In the genomic region with DNA sequence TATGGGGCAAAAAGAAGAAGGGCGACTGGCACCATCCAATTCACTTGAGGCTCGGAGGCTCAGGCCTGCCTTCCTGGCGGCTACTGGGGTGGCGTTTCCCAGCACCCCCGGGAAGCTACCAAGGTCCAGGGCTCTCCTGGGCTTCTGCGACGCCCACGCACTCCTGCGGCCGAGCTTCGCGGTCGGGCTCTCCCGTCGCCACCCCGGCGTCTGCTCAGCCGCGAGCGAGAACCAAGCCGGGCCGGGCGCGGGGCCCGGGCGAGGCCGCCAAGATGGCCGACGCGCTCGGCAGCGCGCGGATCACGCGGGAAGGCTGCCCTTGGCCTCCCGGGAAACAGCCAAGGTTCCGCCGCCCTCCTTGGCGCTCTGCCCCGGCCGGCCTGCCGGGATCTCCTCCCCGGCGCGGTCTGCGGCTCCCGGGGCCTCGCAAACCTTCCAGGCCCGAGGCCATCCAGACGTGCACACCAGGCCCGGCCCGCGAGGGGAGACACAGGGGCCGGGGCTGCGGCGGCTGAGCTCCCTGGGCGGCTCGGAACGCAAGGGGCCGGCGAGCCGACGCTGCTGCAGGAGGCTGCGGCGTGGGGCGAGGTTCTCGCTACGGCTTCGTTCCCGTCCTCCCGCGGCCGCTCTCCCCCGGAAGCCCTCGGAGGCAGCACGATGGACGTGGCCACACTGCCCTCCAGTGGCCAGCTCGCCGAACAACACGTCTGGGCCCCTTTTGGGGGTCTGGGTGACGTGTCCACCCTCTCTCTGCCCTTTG, we compare ENCODE assay signal across 8 cellular contexts. TPM values are rescaled to one million over a fixed set of nuclear protein-coding genes. Genes with fewer than 3 reads are reported as not detected.
DNase-seq lines count a peak whose midpoint lies in the region; ATAC-seq and TF ChIP-seq lines count a peak whose summit lies in the region.

No MANE protein-coding gene starts in this region.

- peak overlapping the region; percentile 76 for H2BK15ac ChIP-seq in neuronal stem cell (ENCODE audit: low read length)

- no peaks in the 10 kb centered on the region for H3K79me1 ChIP-seq in neuronal stem cell (ENCODE audit: low read depth, low read length)

- H3K4ac ChIP-seq in neuronal stem cell (ENCODE audit: low read length) = no peak overlapping the region

- H3K9me3 ChIP-seq in neuronal stem cell (replicated peaks in 1 of 2; ENCODE audit: control insufficient read depth in 2 of 2, insufficient read depth in 1 of 2, low read depth in 1 of 2, low read length in 2 of 2) = no peaks in the 10 kb centered on the region
- no peaks in the 10 kb centered on the region for H3K9me3 ChIP-seq in subcutaneous abdominal adipose tissue (ENCODE audit: control insufficient read depth in 5 of 5, low read length in 5 of 5)

- H3K27ac ChIP-seq in foreskin keratinocyte (peak overlapping the region; percentile 91), neuronal stem cell (replicated peaks; ENCODE audit: low read length) (peak overlapping the region; percentile 74), subcutaneous abdominal adipose tissue (ENCODE audit: low read depth, low read length) (peak overlapping the region; percentile 97)

- peak overlapping the region; percentile 98 for H2AK5ac ChIP-seq in neuronal stem cell (ENCODE audit: low read depth, low read length)

- WGBS in neuronal stem cell (ENCODE audit: extremely low coverage in 2 of 2, insufficient read length in 2 of 2, insufficient replicate concordance in 1 of 2), 2 donors = no CpG with 5 or more reads among the region's 82 CpGs

- peaks cover 10% of the 10 kb centered on the region for H3K4me1 ChIP-seq in foreskin keratinocyte
- peaks cover 15 to 33% of the 10 kb centered on the region in 2 donors for H3K4me1 ChIP-seq in neuronal stem cell (ENCODE audit: control insufficient read depth in 2 of 2, insufficient read depth in 1 of 2, low read depth in 1 of 2, low read length in 2 of 2)
- peaks cover 5 to 55% (median 42%) of the 10 kb centered on the region in 5 donors for H3K4me1 ChIP-seq in subcutaneous abdominal adipose tissue (ENCODE audit: control insufficient read depth in 5 of 5, insufficient read depth in 5 of 5, low read length in 5 of 5)

- peak overlapping the region; percentile 91 for H2AFZ ChIP-seq in neuronal stem cell (ENCODE audit: low read length)

- no peak overlapping the region for H4K8ac ChIP-seq in neuronal stem cell (ENCODE audit: low read depth, low read length)

- H3K4me3 ChIP-seq in LNCaP clone FGC (ENCODE audit: low read depth, low read length) (peak overlapping the region; percentile 44), neuronal stem cell (ENCODE audit: low read length in 2 of 2) (peak overlapping the region in 1 of 2 donors; percentile 28), subcutaneous abdominal adipose tissue (ENCODE audit: low read depth in 1 of 5, low read length in 5 of 5) (peak overlapping the region; percentile 43 to 69 (median 60))

- peak overlapping the region; percentile 72 for H3K4me2 ChIP-seq in neuronal stem cell (ENCODE audit: insufficient read depth, low read length, poor library complexity, severe bottlenecking)

- H3K27me3 ChIP-seq in foreskin keratinocyte (no peaks in the 10 kb centered on the region), neuronal stem cell (ENCODE audit: control insufficient read depth in 3 of 3, insufficient read depth in 3 of 3, low read depth in 1 of 3, low read length in 3 of 3) (no peaks in the 10 kb centered on the region), subcutaneous abdominal adipose tissue (ENCODE audit: control insufficient read depth in 5 of 5, insufficient read depth in 4 of 5, low read length in 5 of 5) (no peaks in the 10 kb centered on the region)

- H3K14ac ChIP-seq in neuronal stem cell (ENCODE audit: low read length) = peak overlapping the region; percentile 94

- peak; percentile 97 for TF ChIP-seq CTCF in LNCaP clone FGC (IDR thresholded peaks at IDR 0.05; ENCODE audit: control insufficient read depth, extremely low read depth, insufficient read depth)
- TF ChIP-seq CTCF in foreskin keratinocyte (conservative IDR thresholded peaks at IDR 0.05) = peak; percentile 98

- H3K36me3 ChIP-seq in neuronal stem cell (replicated peaks in 1 of 2; ENCODE audit: control insufficient read depth in 2 of 2, insufficient read depth in 2 of 2, low read length in 2 of 2) (no peaks in the 10 kb centered on the region), subcutaneous abdominal adipose tissue (ENCODE audit: control insufficient read depth in 5 of 5, insufficient read depth in 5 of 5, low read length in 5 of 5) (no peaks in the 10 kb centered on the region)

- DNase-seq in EL = peak; percentile 92
- DNase-seq in GOT3 (lab: John Stamatoyannopoulos, UW) = peak; percentile 62
- DNase-seq in LNCaP clone FGC (ENCODE audit: low read depth) = no peak
- peak; percentile 52 for DNase-seq in SHP77 treated with DMSO at 0.1 percent for 48 hours (lab: John Stamatoyannopoulos, UW)
- DNase-seq in activated gamma-delta T cell treated with anti-CD3 and anti-CD28 coated beads, Interleukin-2, amount 50 U/mL, for 16 hours (ENCODE audit: low read depth) = peak; percentile 87
- DNase-seq in foreskin keratinocyte = peak; percentile 58 to 79
- DNase-seq in neuronal stem cell (ENCODE audit: low spot score) = peak; percentile 91

- peak overlapping the region; percentile 84 for H2BK5ac ChIP-seq in neuronal stem cell (ENCODE audit: low read length)

- peak overlapping the region; percentile 24 for H2BK12ac ChIP-seq in neuronal stem cell (ENCODE audit: low read length)

- peak overlapping the region; percentile 59 for H3K23ac ChIP-seq in neuronal stem cell (ENCODE audit: low read depth, low read length, poor library complexity)

- peak overlapping the region; percentile 70 for H2BK120ac ChIP-seq in neuronal stem cell (ENCODE audit: low read depth, low read length)

- peak overlapping the region; percentile 82 for H4K91ac ChIP-seq in neuronal stem cell (ENCODE audit: low read depth, low read length, poor library complexity)

- peak; percentile 54 for ATAC-seq in foreskin keratinocyte

- H3K18ac ChIP-seq in neuronal stem cell (ENCODE audit: low read length) = peak overlapping the region; percentile 95

- peak overlapping the region; percentile 82 for H3K9ac ChIP-seq in neuronal stem cell (ENCODE audit: low read depth, low read length, poor library complexity)
- peak overlapping the region in 4 of 5 donors; percentile 75 to 84 (median 76) for H3K9ac ChIP-seq in subcutaneous abdominal adipose tissue (ENCODE audit: low read length in 5 of 5)

RNA-seq across cellular contexts. Expression of gene ZFP36L1, which starts 23.5 kb away (rescaled TPM):
- 169 and 246 TPM in 2 replicates for total RNA-seq in foreskin keratinocyte
- polyA plus RNA-seq in foreskin keratinocyte = 108 and 116 TPM in 2 replicates
- 270 TPM for polyA plus RNA-seq in neuronal stem cell (2013, experiment 1 of 2)
- polyA plus RNA-seq in neuronal stem cell (2013, experiment 2 of 2) = 294 TPM
